ENCODE assay signal across 8 cellular contexts in genomic region chr11:93054881-93055280, GRCh38.
DNase-seq lines count a peak whose midpoint lies in the region; ATAC-seq and TF ChIP-seq lines count a peak whose summit lies in the region.

No MANE protein-coding gene starts in this region.

- intact Hi-C loops in mucosa of descending colon (cut with DNase I, micrococcal nuclease) = no loop called here
- intact Hi-C loops in left ventricle myocardium superior (cut with micrococcal nuclease) = no loop called here

- no peaks in the 10 kb centered on the region for H3K9me3 Mint-ChIP-seq in activated T-cell treated with anti-CD3 and anti-CD28 coated beads, Interleukin-2, amount 50 U/mL, for 4 hours
- H3K9me3 Mint-ChIP-seq in naive thymus-derived CD8-positive, alpha-beta T cell = peaks cover 0 to 8% (median 0%) of the 10 kb centered on the region in 9 donors

- ATAC-seq in GM18499 (IDR thresholded peaks at IDR 0.05; ENCODE audit: insufficient read depth, unreplicated experiment) (peak; percentile 58), HG02981 (IDR thresholded peaks at IDR 0.05; ENCODE audit: unreplicated experiment) (peak; percentile 52), mucosa of descending colon (peak; percentile 59), left ventricle myocardium superior (no peak)
- peak; percentile 79 to 86 for ATAC-seq in activated T-cell treated with anti-CD3 and anti-CD28 coated beads, Interleukin-2, amount 50 U/mL, for 4 hours
- ATAC-seq in naive thymus-derived CD8-positive, alpha-beta T cell = no peak

- H3K4me1 ChIP-seq in mucosa of descending colon (ENCODE audit: low read depth) (no peaks in the 10 kb centered on the region), BE2C (peaks cover 13% of the 10 kb centered on the region)

- H3K36me3 Mint-ChIP-seq in activated T-cell treated with anti-CD3 and anti-CD28 coated beads, Interleukin-2, amount 50 U/mL, for 4 hours (ENCODE audit: insufficient read depth) = no peaks in the 10 kb centered on the region
- no peaks in the 10 kb centered on the region for H3K36me3 Mint-ChIP-seq in naive thymus-derived CD8-positive, alpha-beta T cell

- no peak for DNase-seq in activated T-cell treated with anti-CD3 and anti-CD28 coated beads, Interleukin-2, amount 50 U/mL, for 4 hours
- no peak for DNase-seq in mucosa of descending colon
- DNase-seq in BE2C = no peak
- no peak for DNase-seq in globus pallidus (ENCODE audit: low spot score)
- DNase-seq in left ventricle myocardium superior = no peak
- no peak for DNase-seq in naive thymus-derived CD8-positive, alpha-beta T cell

- H3K4me1 Mint-ChIP-seq in activated T-cell treated with anti-CD3 and anti-CD28 coated beads, Interleukin-2, amount 50 U/mL, for 4 hours (ENCODE audit: low read depth) = no peaks in the 10 kb centered on the region
- no peaks in the 10 kb centered on the region for H3K4me1 Mint-ChIP-seq in naive thymus-derived CD8-positive, alpha-beta T cell

- no peaks in the 10 kb centered on the region for H3K27me3 ChIP-seq in BE2C

- TF ChIP-seq CTCF in mucosa of descending colon (IDR thresholded peaks at IDR 0.05) (no peak), BE2C (IDR thresholded peaks at IDR 0.05; ENCODE audit: low read depth, low read length) (no peak)

- H3K27me3 Mint-ChIP-seq in activated T-cell treated with anti-CD3 and anti-CD28 coated beads, Interleukin-2, amount 50 U/mL, for 4 hours (ENCODE audit: low read depth) = no peaks in the 10 kb centered on the region
- H3K27me3 Mint-ChIP-seq in naive thymus-derived CD8-positive, alpha-beta T cell = peaks cover 0 to 13% (median 2%) of the 10 kb centered on the region in 5 donors

- H3K36me3 ChIP-seq in mucosa of descending colon (ENCODE audit: low read depth) = no peaks in the 10 kb centered on the region
- no peaks in the 10 kb centered on the region for H3K36me3 ChIP-seq in BE2C

- no peak overlapping the region for H3K4me3 Mint-ChIP-seq in activated T-cell treated with anti-CD3 and anti-CD28 coated beads, Interleukin-2, amount 50 U/mL, for 4 hours
- H3K4me3 Mint-ChIP-seq in naive thymus-derived CD8-positive, alpha-beta T cell = no peak overlapping the region

- POLR2A ChIA-PET in naive thymus-derived CD8-positive, alpha-beta T cell (lab: Charles Lee) = no interaction called here

- no peak overlapping the region for H3K27ac Mint-ChIP-seq in naive thymus-derived CD8-positive, alpha-beta T cell

- H3K4me3 ChIP-seq in mucosa of descending colon (no peak overlapping the region), BE2C (ENCODE audit: low read depth, low read length) (no peak overlapping the region)

- H3K9me3 ChIP-seq in mucosa of descending colon = no peaks in the 10 kb centered on the region
- no peaks in the 10 kb centered on the region for H3K9me3 ChIP-seq in BE2C

Comparison
In these comparisons a context has a peak if more than half of its experiments do, and no peak if none do; other contexts are left out.
1. ATAC-seq: peak in GM18499 (single experiment), HG02981 (single experiment), activated T-cell treated with anti-CD3 and anti-CD28 coated beads, Interleukin-2, amount 50 U/mL, for 4 hours (2 of 2) and mucosa of descending colon (single experiment); none in left ventricle myocardium superior (single experiment) and naive thymus-derived CD8-positive, alpha-beta T cell (0 of 2).